8 cellular contexts compared by ENCODE assay signal in genomic region chr22:43088979-43089717, GRCh38. TPM values are rescaled to one million over a fixed set of nuclear protein-coding genes. Genes with fewer than 3 reads are reported as not detected.
DNase-seq lines count a peak whose midpoint lies in the region; ATAC-seq and TF ChIP-seq lines count a peak whose summit lies in the region.

Gene TTLL1 (minus strand): TSS chr22:43089391. CDS start chr22:43075586, 13,805 bp downstream.

- peak; percentile 97 for DNase-seq in GM03348 (ENCODE audit: low spot score)
- peak; percentile 94 for DNase-seq in HEK293T (ENCODE audit: extremely low spot score)
- peak; percentile 39 for DNase-seq in NCI-H1092 treated with DMSO at 0.1 percent for 48 hours (lab: John Stamatoyannopoulos, UW)
- peak; percentile 87 for DNase-seq in SW480 (ENCODE audit: low spot score)
- peak; percentile 87 to 94 (median 91) for DNase-seq in adrenal gland
- peak; percentile 93 for DNase-seq in left cardiac atrium
- peak; percentile 76 for DNase-seq in prostate gland (ENCODE audit: low spot score)
- DNase-seq in ureter (ENCODE audit: low spot score), result peak; percentile 88

- POLR2A ChIA-PET in HEK293T (lab: Yijun Ruan, JAX), result no interaction called here

- WGBS in adrenal gland, 4 donors, result 3 to 13% (median 5%) methylated on average over 18 to 64 of the region's 64 CpGs
- WGBS in prostate gland, result 8% methylated on average over 35 of the region's 64 CpGs

- H3K4me1 ChIP-seq in adrenal gland (replicated peaks in 1 of 2) (peaks cover 0 to 12% of the 10 kb centered on the region in 2 donors), prostate gland (replicated peaks) (peaks cover 4% of the 10 kb centered on the region)

- CTCF ChIA-PET in HEK293T (lab: Yijun Ruan, JAX), result no interaction called here

- no peaks in the 10 kb centered on the region for H3K9me3 ChIP-seq in adrenal gland (replicated peaks in 1 of 3)
- no peaks in the 10 kb centered on the region for H3K9me3 ChIP-seq in prostate gland

- H3K4me3 ChIP-seq in adrenal gland (peak within 1 kb of the TSS in 3 of 4 donors; percentile 25 to 91 (median 58)), prostate gland (peak within 1 kb of the TSS; percentile 69 to 74)

- peak within 1 kb of the TSS in 4 of 5 donors; percentile 18 to 86 (median 56) for H3K27ac ChIP-seq in adrenal gland
- peak within 1 kb of the TSS; percentile 67 to 69 for H3K27ac ChIP-seq in prostate gland

- H3K27me3 ChIP-seq in adrenal gland (no peaks in the 10 kb centered on the region), prostate gland (replicated peaks; ENCODE audit: insufficient read depth) (no peaks in the 10 kb centered on the region)

- intact Hi-C loops in adrenal gland (cut with DNase I), result no loop called here
- intact Hi-C loops in left cardiac atrium (cut with DNase I), result no loop called here
- intact Hi-C loops in prostate gland (cut with DNase I), result no loop called here

- peak; percentile 94 to 97 for ATAC-seq in left cardiac atrium

- peak in 4 of 6 experiments; percentile 5 to 48 (median 30) for TF ChIP-seq CTCF in adrenal gland (IDR thresholded peaks at IDR 0.05)
- TF ChIP-seq CTCF in prostate gland (IDR thresholded peaks at IDR 0.05), result peak in 2 of 4 experiments; percentile 25 to 33

- TF ChIP-seq POLR2A in adrenal gland (IDR thresholded peaks at IDR 0.05) (peak in 1 of 2 donors; percentile 59), prostate gland (IDR thresholded peaks at IDR 0.05) (peak; percentile 57)

- no peaks in the 10 kb centered on the region for H3K36me3 ChIP-seq in adrenal gland (replicated peaks in 1 of 2)
- H3K36me3 ChIP-seq in prostate gland, result no peaks in the 10 kb centered on the region

TF ChIP-seq in HEK293T, 16 proteins besides CTCF, POLR2A, EP300 and RAD21:
- no peak for TF ChIP-seq FOXM1 (IDR thresholded peaks at IDR 0.05; ENCODE audit: borderline replicate concordance)
- TF ChIP-seq FOXA1 (IDR thresholded peaks at IDR 0.05), result no peak
- TF ChIP-seq ZNF384 (IDR thresholded peaks at IDR 0.05), result no peak
- TF ChIP-seq, protein P1, sequence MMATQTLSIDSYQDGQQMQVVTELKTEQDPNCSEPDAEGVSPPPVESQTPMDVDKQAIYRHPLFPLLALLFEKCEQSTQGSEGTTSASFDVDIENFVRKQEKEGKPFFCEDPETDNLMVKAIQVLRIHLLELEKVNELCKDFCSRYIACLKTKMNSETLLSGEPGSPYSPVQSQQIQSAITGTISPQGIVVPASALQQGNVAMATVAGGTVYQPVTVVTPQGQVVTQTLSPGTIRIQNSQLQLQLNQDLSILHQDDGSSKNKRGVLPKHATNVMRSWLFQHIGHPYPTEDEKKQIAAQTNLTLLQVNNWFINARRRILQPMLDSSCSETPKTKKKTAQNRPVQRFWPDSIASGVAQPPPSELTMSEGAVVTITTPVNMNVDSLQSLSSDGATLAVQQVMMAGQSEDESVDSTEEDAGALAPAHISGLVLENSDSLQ (IDR thresholded peaks at IDR 0.05), result no peak
- TF ChIP-seq L3MBTL2 (conservative IDR thresholded peaks at IDR 0.05), result peak; percentile 66
- TF ChIP-seq LEF1 (IDR thresholded peaks at IDR 0.05; ENCODE audit: borderline replicate concordance), result no peak
- TF ChIP-seq ELF4 (IDR thresholded peaks at IDR 0.05), result no peak
- TF ChIP-seq HDGF (IDR thresholded peaks at IDR 0.05; ENCODE audit: borderline replicate concordance), result 0 out of 2 replicates have a peak, but pooled peaks have one; percentile 47

RNA-seq across cellular contexts. Expression of gene TTLL1, which starts in this region (rescaled TPM):
- 10 to 100 TPM in 2 of 8 donors, 1 to 10 TPM in 6; 5.8 to 11.1 (median 8.3) TPM for total RNA-seq in adrenal gland
- 10 to 100 TPM in 1 of 3 donors, 1 to 10 TPM in 2; 5.0 to 12.9 (median 7.0) TPM for polyA plus RNA-seq in adrenal gland
- 1 to 10 TPM; 4.2 to 5.7 TPM for total RNA-seq in left cardiac atrium
- total RNA-seq in prostate gland, result 10 to 100 TPM in 1 of 2 donors, 1 to 10 TPM in 1; 8.8 to 22.3 TPM
- total RNA-seq in ureter, result 12.9 TPM

Comparison
In these comparisons a context has a peak if more than half of its experiments do, and no peak if none do; other contexts are left out.
1. Peak in every context shown above with its lines: DNase-seq, ATAC-seq, H3K4me3 ChIP-seq and H3K27ac ChIP-seq.
2. DNase-seq: peak in every context shown above with its lines; median percentile 97 in GM03348; 94 in HEK293T; 93 in left cardiac atrium; 91 in adrenal gland; 88 in ureter; 87 in SW480; 76 in prostate gland; 39 in NCI-H1092 treated with DMSO at 0.1 percent for 48 hours.